Comparison of ENCODE assay signal across 8 cellular contexts in the genomic region with DNA sequence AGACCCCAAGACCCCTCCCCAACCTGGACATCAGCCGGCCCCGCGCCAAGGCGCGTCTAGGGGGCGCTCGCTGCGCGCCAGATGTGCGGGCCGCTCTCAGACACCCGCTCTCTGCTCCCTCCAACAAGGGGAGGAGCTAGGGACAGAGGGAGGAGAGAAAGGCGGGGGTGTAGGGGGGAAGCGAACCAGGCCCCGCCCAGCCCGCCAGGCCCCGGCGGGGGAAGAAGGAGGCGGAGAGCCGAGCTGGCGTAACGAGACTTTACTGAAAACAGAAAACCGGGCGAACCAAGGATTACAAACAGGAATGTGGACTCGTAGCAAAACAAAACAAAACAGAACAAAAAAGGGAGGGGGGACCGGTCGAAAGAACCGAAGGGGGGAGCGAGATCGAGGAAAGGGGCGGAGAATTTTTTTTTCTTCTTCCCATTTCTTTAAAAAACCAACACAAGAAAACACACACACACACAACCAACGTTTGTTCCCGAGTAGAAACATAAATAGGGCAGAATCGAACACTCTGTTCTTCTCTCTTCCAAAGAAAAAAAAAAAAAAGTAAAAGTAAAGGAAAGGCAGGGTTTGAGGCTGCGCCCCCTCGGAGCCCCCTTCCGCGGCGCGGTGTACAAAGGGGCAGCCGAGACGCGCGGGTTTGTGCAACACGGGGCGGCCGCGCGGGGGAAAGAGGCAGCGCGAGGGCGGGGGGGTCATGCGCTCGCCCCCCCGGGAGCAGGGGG. TPM values are rescaled to one million over a fixed set of nuclear protein-coding genes. Genes with fewer than 3 reads are reported as not detected.
A peak's percentile ranks its signal among the peaks of the same experiment; 100 is the strongest.
DNase-seq lines count a peak whose midpoint lies in the region; ATAC-seq and TF ChIP-seq lines count a peak whose summit lies in the region.

No MANE protein-coding gene starts in this region.

- ATAC-seq in HG03196 (IDR thresholded peaks at IDR 0.05; ENCODE audit: unreplicated experiment) (peak; percentile 19), left colon (peak; percentile 51), HG03139 (IDR thresholded peaks at IDR 0.05; ENCODE audit: unreplicated experiment) (no peak)

- H3K4me1 ChIP-seq in colonic mucosa: peaks cover 28% of the 10 kb centered on the region

- DNase-seq in EL (peak; percentile 96), NCI-H524 (lab: John Stamatoyannopoulos, UW) (peak; percentile 96 to 97), colonic mucosa (peak; percentile 94), left colon (peak; percentile 91 to 92)
- peak; percentile 92 to 94 for DNase-seq in activated CD4-positive, alpha-beta T cell treated with anti-CD3 and anti-CD28 coated beads for 4 hours
- DNase-seq in stimulated activated CD4-positive, alpha-beta T cell treated with anti-CD3 and anti-CD28 coated beads, Interleukin-1b, Interleukin-23, amount 100 ng/mL, for 1 hour (ENCODE audit: low read depth in 2 of 2): peak; percentile 85

- H3K36me3 ChIP-seq in colonic mucosa: peaks cover 3% of the 10 kb centered on the region

- no peaks in the 10 kb centered on the region for H3K9me3 ChIP-seq in colonic mucosa

- intact Hi-C loops in colonic mucosa (cut with DNase I): loop anchor here (2.0 kb wide), 1 partner anchor 47 kb away; no protein-coding TSS in a partner anchor
- intact Hi-C loops in left colon (cut with DNase I, micrococcal nuclease): loop anchor here in 1 of 2 donors (2.0 kb wide), 1 partner anchor 49 kb away; no protein-coding TSS in a partner anchor

- H3K4me3 ChIP-seq in colonic mucosa: peak overlapping the region; percentile 83

- H3K27me3 ChIP-seq in colonic mucosa: no peaks in the 10 kb centered on the region

- H3K27ac ChIP-seq in colonic mucosa: peak overlapping the region; percentile 97

- TF ChIP-seq CTCF in colonic mucosa (IDR thresholded peaks at IDR 0.05): peak; percentile 83

- peak overlapping the region; percentile 99 to 100 for H3K9ac ChIP-seq in colonic mucosa (ENCODE audit: low read depth in 2 of 2, low read length in 2 of 2)

RNA-seq across cellular contexts. Expression of a gene that starts 1.7 kb away (rescaled TPM):
- 100 to 1,000 TPM; 177 to 418 TPM for total RNA-seq in colonic mucosa
- 100 to 1,000 TPM; 361 to 374 TPM for total RNA-seq in left colon

RNA-seq across cellular contexts. Expression of a gene that starts 5.4 kb away (rescaled TPM):
- total RNA-seq in colonic mucosa (1 to 10 TPM; 1.7 to 3.0 TPM), left colon (1 to 10 TPM; 4.3 to 6.1 TPM)

RNA-seq across cellular contexts. Expression of a gene that starts 43.2 kb away (rescaled TPM):
- total RNA-seq in colonic mucosa: 100 to 1,000 TPM; 128 to 308 TPM
- 100 to 1,000 TPM; 106 to 148 TPM for total RNA-seq in left colon

RNA-seq across cellular contexts. Expression of a gene that starts 53.4 kb away (rescaled TPM):
- total RNA-seq in colonic mucosa (1 to 10 TPM; 2.1 TPM), left colon (1 to 10 TPM; 2.5 to 4.3 TPM)
